8 cellular contexts compared by ENCODE assay signal in the genomic region with DNA sequence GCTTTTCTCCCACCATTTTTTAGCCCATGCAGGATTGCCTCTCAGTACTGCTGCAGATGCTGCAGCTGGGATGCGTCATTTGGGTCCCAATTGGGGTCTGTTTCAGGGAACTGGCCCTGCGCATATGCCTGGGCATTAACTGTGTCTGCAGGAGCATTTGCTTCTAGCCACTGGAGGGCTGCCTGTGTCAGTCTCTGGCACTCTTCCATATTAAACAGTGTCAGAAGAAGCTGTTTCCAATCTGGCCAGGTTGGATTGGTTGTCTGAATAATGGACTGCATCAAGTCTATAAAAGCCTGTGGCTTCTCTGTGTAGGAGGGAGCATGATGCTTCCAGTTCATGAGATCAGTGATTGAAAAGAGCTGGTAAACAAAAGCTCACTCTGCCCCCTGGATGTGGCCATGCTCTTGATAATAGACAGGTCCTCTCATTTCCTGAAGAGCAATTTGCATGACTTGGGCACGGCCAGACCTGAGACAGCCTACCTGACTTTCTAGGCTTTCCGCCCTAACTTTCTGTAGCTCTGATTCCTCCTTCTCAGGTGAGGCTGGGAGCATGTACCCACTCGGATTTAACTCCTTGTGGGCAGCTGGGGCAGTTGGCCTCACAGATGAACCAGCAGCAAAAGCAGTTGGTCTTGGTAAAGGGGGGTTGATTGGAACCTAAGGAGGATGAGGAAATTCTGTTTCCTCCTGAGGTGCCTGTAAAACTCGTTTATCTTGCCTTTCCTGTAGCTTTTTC. TPM values are rescaled to one million over a fixed set of nuclear protein-coding genes. Genes with fewer than 3 reads are reported as not detected.
DNase-seq lines count a peak whose midpoint lies in the region; ATAC-seq and TF ChIP-seq lines count a peak whose summit lies in the region.

No MANE protein-coding gene starts in this region.

- H3K4me1 ChIP-seq in RWPE2 (ENCODE audit: insufficient read depth, poor library complexity, severe bottlenecking), result no peaks in the 10 kb centered on the region

- no peaks in the 10 kb centered on the region for H3K9me3 ChIP-seq in RWPE2 (ENCODE audit: severe bottlenecking)

- H3K4me3 ChIP-seq in RWPE2 (ENCODE audit: severe bottlenecking), result no peak overlapping the region

- TF ChIP-seq CTCF in RWPE2 (IDR thresholded peaks at IDR 0.05; ENCODE audit: poor library complexity, severe bottlenecking), result peak; percentile 5

- no peak overlapping the region for H3K27ac ChIP-seq in RWPE2 (ENCODE audit: poor library complexity, severe bottlenecking)

- peak; percentile 99 for DNase-seq in DMS153 (lab: John Stamatoyannopoulos, UW)
- DNase-seq in RWPE2 (ENCODE audit: low spot score), result no peak
- peak; percentile 77 to 82 for DNase-seq in left colon
- no peak for DNase-seq in globus pallidus (ENCODE audit: low spot score)
- DNase-seq in RPMI8226, result no peak

- peak; percentile 17 for ATAC-seq in HG02623 (IDR thresholded peaks at IDR 0.05; ENCODE audit: unreplicated experiment)
- ATAC-seq in RWPE2 (ENCODE audit: low read depth), result peak; percentile 45; the same call in 1 of the 3 replicates
- peak; percentile 67 for ATAC-seq in left colon
- ATAC-seq in HG03135 (IDR thresholded peaks at IDR 0.05; ENCODE audit: unreplicated experiment), result no peak
- ATAC-seq in HG02852 (IDR thresholded peaks at IDR 0.05; ENCODE audit: unreplicated experiment), result no peak

- no peaks in the 10 kb centered on the region for H3K36me3 ChIP-seq in RWPE2 (ENCODE audit: low read depth)

- no peaks in the 10 kb centered on the region for H3K27me3 ChIP-seq in RWPE2 (ENCODE audit: insufficient read depth, poor library complexity, severe bottlenecking)

- intact Hi-C loops in left colon (cut with DNase I, micrococcal nuclease), result no loop called here

RNA-seq across cellular contexts. Expression of a gene that starts 29.2 kb away (rescaled TPM):
- total RNA-seq in left colon, result under 1 TPM in 1 of 2 donors, not detected in 1; 0.47 TPM

Comparison
In these comparisons a context has a peak if more than half of its experiments do, and no peak if none do; other contexts are left out.
1. DNase-seq: peak in DMS153 (single experiment) and left colon (2 of 2); none in RWPE2 (single experiment), globus pallidus (single experiment) and RPMI8226 (single experiment).
2. ATAC-seq: peak in HG02623 (single experiment), RWPE2 (single experiment) and left colon (single experiment); none in HG03135 (single experiment) and HG02852 (single experiment).